17 cellular contexts compared by ENCODE assay signal in genomic region chr1:157819215-157819614, GRCh38. TPM values are rescaled to one million over a fixed set of nuclear protein-coding genes. Genes with fewer than 3 reads are reported as not detected.
DNase-seq lines count a peak whose midpoint lies in the region; ATAC-seq and TF ChIP-seq lines count a peak whose summit lies in the region.
"Had no signal": no experiment of that assay in that cellular context is flagged by ENCODE, and none has a peak within 500 bp of the region (broad histone marks: within the 10 kb centered on the region; RNA-seq: fewer than 3 reads in every experiment).

No MANE protein-coding gene starts in this region.

- H2BK120ac ChIP-seq in mesenchymal stem cell (ENCODE audit: low read depth, low read length), result no peak overlapping the region

- H3K4me3 ChIP-seq in BLaER1 (no peak overlapping the region), mesenchymal stem cell (ENCODE audit: insufficient read depth in 1 of 2, low read depth in 1 of 2, low read length in 2 of 2) (no peak overlapping the region), prostate gland (no peak overlapping the region), gastroesophageal sphincter (no peak overlapping the region)
- H3K4me3 ChIP-seq: HAP-1 had no signal

- TF ChIP-seq POLR2A in prostate gland (IDR thresholded peaks at IDR 0.05) (no peak), gastroesophageal sphincter (IDR thresholded peaks at IDR 0.05) (no peak)

- H2AFZ ChIP-seq in mesenchymal stem cell (ENCODE audit: low read depth, low read length), result peak overlapping the region; percentile 23

- H3K79me1 ChIP-seq in mesenchymal stem cell (replicated peaks; ENCODE audit: low read length, poor library complexity, severe bottlenecking), result no peaks in the 10 kb centered on the region

- H3K9ac ChIP-seq in BLaER1 (no peak overlapping the region), mesenchymal stem cell (ENCODE audit: low read length) (no peak overlapping the region)

- no peak overlapping the region for H4K91ac ChIP-seq in mesenchymal stem cell (ENCODE audit: low read length)

- peak; percentile 27 to 32 for ATAC-seq in stimulated activated naive B cell treated with anti-CD40 and anti-IgM and Interleukin-4, amounts not matched to agents 10 μg/mL and 1 μg/mL and 100 μg/mL, for 72 hours (replicated peaks)
- no peak for ATAC-seq in gastroesophageal sphincter
- ATAC-seq: CD8-positive, alpha-beta T cell; HepG2 had no signal

- H3K14ac ChIP-seq in mesenchymal stem cell (ENCODE audit: low read length in 2 of 2), result no peak overlapping the region

- H2BK12ac ChIP-seq in mesenchymal stem cell (ENCODE audit: low read length in 2 of 2), result no peak overlapping the region

- no peak overlapping the region for H3K4ac ChIP-seq in mesenchymal stem cell (ENCODE audit: low read depth in 1 of 2, low read length in 2 of 2)

- no peak overlapping the region for H2BK5ac ChIP-seq in mesenchymal stem cell (ENCODE audit: low read depth, low read length, poor library complexity, severe bottlenecking)

- no peak overlapping the region for H3K27ac Mint-ChIP-seq in stimulated activated naive B cell treated with anti-CD40 and anti-IgM and Interleukin-4, amounts not matched to agents 10 μg/mL and 1 μg/mL and 100 μg/mL, for 72 hours
- H3K27ac Mint-ChIP-seq in activated naive CD4-positive, alpha-beta T cell treated with anti-CD3 and anti-CD28 coated beads for 36 hours, result no peak overlapping the region
- H3K27ac Mint-ChIP-seq: CD8-positive, alpha-beta T cell had no signal

- H3K27ac ChIP-seq in BLaER1, result no peak overlapping the region
- no peak overlapping the region for H3K27ac ChIP-seq in mesenchymal stem cell (ENCODE audit: low read length, poor library complexity, severe bottlenecking)
- no peak overlapping the region for H3K27ac ChIP-seq in prostate gland
- no peak overlapping the region for H3K27ac ChIP-seq in gastroesophageal sphincter
- H3K27ac ChIP-seq: C4-2B had no signal

- peaks cover 32 to 49% of the 10 kb centered on the region in 2 donors for H3K4me1 Mint-ChIP-seq in stimulated activated naive B cell treated with anti-CD40 and anti-IgM and Interleukin-4, amounts not matched to agents 10 μg/mL and 1 μg/mL and 100 μg/mL, for 72 hours
- no peaks in the 10 kb centered on the region for H3K4me1 Mint-ChIP-seq in activated naive CD4-positive, alpha-beta T cell treated with anti-CD3 and anti-CD28 coated beads for 36 hours (ENCODE audit: low read depth)

- H3K36me3 ChIP-seq in BLaER1 (no peaks in the 10 kb centered on the region), mesenchymal stem cell (ENCODE audit: control insufficient read depth in 1 of 2, insufficient read depth in 2 of 2, low read depth in 1 of 2, low read length in 2 of 2) (no peaks in the 10 kb centered on the region), prostate gland (no peaks in the 10 kb centered on the region), gastroesophageal sphincter (no peaks in the 10 kb centered on the region)
- H3K36me3 ChIP-seq: HAP-1 had no signal

- no peak overlapping the region for H4K8ac ChIP-seq in mesenchymal stem cell (ENCODE audit: low read length)

- no peaks in the 10 kb centered on the region for H4K20me1 ChIP-seq in BLaER1

- H3K36me3 Mint-ChIP-seq in stimulated activated naive B cell treated with anti-CD40 and anti-IgM and Interleukin-4, amounts not matched to agents 10 μg/mL and 1 μg/mL and 100 μg/mL, for 72 hours, result no peaks in the 10 kb centered on the region
- H3K36me3 Mint-ChIP-seq in activated naive CD4-positive, alpha-beta T cell treated with anti-CD3 and anti-CD28 coated beads for 36 hours (ENCODE audit: low read depth), result no peaks in the 10 kb centered on the region
- H3K36me3 Mint-ChIP-seq: CD8-positive, alpha-beta T cell had no signal

- DNase-seq in NAMALWA (ENCODE audit: low spot score) (peak; percentile 31), mesenchymal stem cell (no peak), prostate gland (ENCODE audit: low spot score) (no peak)
- no peak for DNase-seq in stimulated activated naive B cell treated with anti-CD40 and anti-IgM and Interleukin-4, amounts not matched to agents 10 μg/mL and 1 μg/mL and 100 μg/mL, for 72 hours
- DNase-seq in activated naive CD4-positive, alpha-beta T cell treated with anti-CD3 and anti-CD28 coated beads for 36 hours, result no peak
- DNase-seq: 8988T; CD8-positive, alpha-beta T cell; COR-L47; DMS153; DMS79 treated with DMSO at 0.1 percent for 48 hours; GF-D8 had no signal

- TF ChIP-seq CTCF in prostate gland (IDR thresholded peaks at IDR 0.05) (no peak), gastroesophageal sphincter (IDR thresholded peaks at IDR 0.05) (no peak)

- H3K9me3 ChIP-seq in BLaER1, result peaks cover 3% of the 10 kb centered on the region; the same call in 1 of the 2 replicates
- peaks cover 6% of the 10 kb centered on the region for H3K9me3 ChIP-seq in mesenchymal stem cell (ENCODE audit: control insufficient read depth, low read length)
- H3K9me3 ChIP-seq in prostate gland, result no peaks in the 10 kb centered on the region
- peaks cover 0 to 3% (median 0%) of the 10 kb centered on the region in 3 donors for H3K9me3 ChIP-seq in gastroesophageal sphincter
- H3K9me3 ChIP-seq: HAP-1 had no signal

- no peak overlapping the region for H3K18ac ChIP-seq in mesenchymal stem cell (ENCODE audit: low read depth in 1 of 2, low read length in 2 of 2)

- H3K9me3 Mint-ChIP-seq in stimulated activated naive B cell treated with anti-CD40 and anti-IgM and Interleukin-4, amounts not matched to agents 10 μg/mL and 1 μg/mL and 100 μg/mL, for 72 hours, result no peaks in the 10 kb centered on the region
- peaks cover 2% of the 10 kb centered on the region for H3K9me3 Mint-ChIP-seq in activated naive CD4-positive, alpha-beta T cell treated with anti-CD3 and anti-CD28 coated beads for 36 hours

- H3K27me3 Mint-ChIP-seq in stimulated activated naive B cell treated with anti-CD40 and anti-IgM and Interleukin-4, amounts not matched to agents 10 μg/mL and 1 μg/mL and 100 μg/mL, for 72 hours, result no peaks in the 10 kb centered on the region
- peaks cover 7% of the 10 kb centered on the region for H3K27me3 Mint-ChIP-seq in activated naive CD4-positive, alpha-beta T cell treated with anti-CD3 and anti-CD28 coated beads for 36 hours (ENCODE audit: low read depth)

- H2BK15ac ChIP-seq in mesenchymal stem cell (ENCODE audit: low read depth, poor library complexity, severe bottlenecking), result no peak overlapping the region

- no peak overlapping the region for H3K4me3 Mint-ChIP-seq in stimulated activated naive B cell treated with anti-CD40 and anti-IgM and Interleukin-4, amounts not matched to agents 10 μg/mL and 1 μg/mL and 100 μg/mL, for 72 hours
- no peak overlapping the region for H3K4me3 Mint-ChIP-seq in activated naive CD4-positive, alpha-beta T cell treated with anti-CD3 and anti-CD28 coated beads for 36 hours
- H3K4me3 Mint-ChIP-seq: CD8-positive, alpha-beta T cell had no signal

- WGBS in mesenchymal stem cell, result 49% methylated on average over 2 of the region's 2 CpGs
- WGBS in prostate gland, result 70% methylated on average over 2 of the region's 2 CpGs
- WGBS in gastroesophageal sphincter (ENCODE audit: low coverage in 1 of 2), 2 donors, result 69% methylated on average over 2 of the region's 2 CpGs; no CpG with 5 or more reads in 1 of the 2 donors

- H3K4me1 ChIP-seq in BLaER1 (peaks cover 15% of the 10 kb centered on the region), mesenchymal stem cell (ENCODE audit: control insufficient read depth, insufficient read depth, low read depth, low read length) (no peaks in the 10 kb centered on the region), prostate gland (replicated peaks) (no peaks in the 10 kb centered on the region), gastroesophageal sphincter (no peaks in the 10 kb centered on the region)
- H3K4me1 ChIP-seq: HAP-1 had no signal

- intact Hi-C loops in prostate gland (cut with DNase I), result no loop called here
- intact Hi-C loops in activated naive CD4-positive, alpha-beta T cell treated with anti-CD3 and anti-CD28 coated beads for 36 hours (cut with micrococcal nuclease), result no loop called here

- no peak for TF ChIP-seq EP300 in gastroesophageal sphincter (IDR thresholded peaks at IDR 0.05)

- CTCF ChIA-PET in activated naive CD4-positive, alpha-beta T cell treated with anti-CD3 and anti-CD28 coated beads for 36 hours (lab: Charles Lee), result no interaction called here

- H3K23ac ChIP-seq in mesenchymal stem cell (ENCODE audit: low read length in 2 of 2), result no peak overlapping the region

- H3K4me2 ChIP-seq in BLaER1 (0 out of 2 replicates have a peak overlapping the region, but pooled peaks have one; percentile 57), mesenchymal stem cell (ENCODE audit: low read length, poor library complexity, severe bottlenecking) (no peak overlapping the region)

- no peak overlapping the region for H2AK5ac ChIP-seq in mesenchymal stem cell (ENCODE audit: low read length, severe bottlenecking)

- no peaks in the 10 kb centered on the region for H3K27me3 ChIP-seq in BLaER1
- no peaks in the 10 kb centered on the region for H3K27me3 ChIP-seq in mesenchymal stem cell (ENCODE audit: control insufficient read depth in 1 of 2, insufficient read depth in 1 of 2, low read length in 2 of 2)
- no peaks in the 10 kb centered on the region for H3K27me3 ChIP-seq in prostate gland (replicated peaks; ENCODE audit: insufficient read depth)
- no peaks in the 10 kb centered on the region for H3K27me3 ChIP-seq in gastroesophageal sphincter

RNA-seq across cellular contexts. Expression of gene FCRL1, which starts 0.7 kb away (rescaled TPM):
- not detected for polyA plus RNA-seq in mesenchymal stem cell (2013, experiment 1 of 2)
- polyA plus RNA-seq in mesenchymal stem cell (2013, experiment 2 of 2), result not detected
- under 1 TPM in 1 of 2 donors, not detected in 1; 0.09 TPM for total RNA-seq in prostate gland
- total RNA-seq in activated naive CD4-positive, alpha-beta T cell treated with anti-CD3 and anti-CD28 coated beads for 36 hours, result not detected
- total RNA-seq in gastroesophageal sphincter, result 1 to 10 TPM in 1 of 4 donors, not detected in 3; 1.2 TPM
- total RNA-seq: H1, HepG2 had no signal
- polyA plus RNA-seq: H1, HepG2 had no signal

RNA-seq across cellular contexts. Expression of gene CD5L, which starts 22.4 kb away (rescaled TPM):
- not detected for polyA plus RNA-seq in mesenchymal stem cell (2013, experiment 1 of 2)
- not detected for polyA plus RNA-seq in mesenchymal stem cell (2013, experiment 2 of 2)
- not detected for total RNA-seq in prostate gland
- total RNA-seq in activated naive CD4-positive, alpha-beta T cell treated with anti-CD3 and anti-CD28 coated beads for 36 hours, result not detected
- total RNA-seq in gastroesophageal sphincter, result under 1 TPM in 1 of 4 donors, not detected in 3; 0.40 TPM
- total RNA-seq: CD8-positive, alpha-beta T cell; H1; HepG2 had no signal
- polyA plus RNA-seq: H1, HepG2 had no signal

RNA-seq across cellular contexts. Expression of gene FCRL2, which starts 42.3 kb away (rescaled TPM):
- polyA plus RNA-seq in mesenchymal stem cell (2013, experiment 1 of 2), result not detected
- polyA plus RNA-seq in mesenchymal stem cell (2013, experiment 2 of 2), result not detected
- not detected for total RNA-seq in prostate gland
- total RNA-seq in activated naive CD4-positive, alpha-beta T cell treated with anti-CD3 and anti-CD28 coated beads for 36 hours, result not detected
- total RNA-seq in gastroesophageal sphincter, result under 1 TPM in 1 of 4 donors, not detected in 3; 0.27 TPM
- total RNA-seq: H1, HepG2 had no signal
- polyA plus RNA-seq: H1, HepG2 had no signal
